Comparison of ENCODE assay signal across 11 cellular contexts in genomic region chr10:101222683-101223273, GRCh38. TPM values are rescaled to one million over a fixed set of nuclear protein-coding genes. Genes with fewer than 3 reads are reported as not detected.
A peak's percentile ranks its signal among the peaks of the same experiment; 100 is the strongest.
DNase-seq lines count a peak whose midpoint lies in the region; ATAC-seq and TF ChIP-seq lines count a peak whose summit lies in the region.
"Had no signal": no experiment of that assay in that cellular context is flagged by ENCODE, and none has a peak within 500 bp of the region (broad histone marks: within the 10 kb centered on the region; RNA-seq: fewer than 3 reads in every experiment).

No MANE protein-coding gene starts in this region.

- no peak overlapping the region for H3K4me3 Mint-ChIP-seq in activated CD4-positive, alpha-beta T cell treated with anti-CD3 and anti-CD28 coated beads, Interleukin-2, amount 10 ng/mL, durations not matched to agents 24 days and 14 days

- in situ Hi-C loops in mammary epithelial cell (cut with MboI; ENCODE audit: low sequenced_read_pairs in 2 of 2) = loop anchor here in 1 of 2 donors (25.0 kb wide), 1 partner anchor 565 kb away; the partner anchor contains the start of genes FGF8 and NPM3

- CTCF ChIA-PET in mammary epithelial cell (lab: Charles Lee; ENCODE audit: low non-redundant PET) = interaction anchor here (0.7 kb wide), 1 partner anchor 49 kb away, joined by 5 read pairs; no protein-coding TSS in a partner anchor

- H3K27me3 ChIP-seq in mammary epithelial cell (ENCODE audit: insufficient read depth, low read length) (peaks cover 37% of the 10 kb centered on the region), lower lobe of right lung (ENCODE audit: low read depth) (peaks cover 100% of the 10 kb centered on the region), suprapubic skin (peaks cover 100% of the 10 kb centered on the region)

- H3K4me2 ChIP-seq in mammary epithelial cell (ENCODE audit: insufficient read depth, low read depth, low read length) = peak overlapping the region; percentile 65

- H3K27ac Mint-ChIP-seq in activated CD4-positive, alpha-beta T cell treated with anti-CD3 and anti-CD28 coated beads, Interleukin-2, amount 10 ng/mL, durations not matched to agents 24 days and 14 days = peak overlapping the region; percentile 8

- peaks cover 25% of the 10 kb centered on the region for H3K4me1 Mint-ChIP-seq in activated CD4-positive, alpha-beta T cell treated with anti-CD3 and anti-CD28 coated beads, Interleukin-2, amount 10 ng/mL, durations not matched to agents 24 days and 14 days

- peak; percentile 61 for DNase-seq in activated CD4-positive, alpha-beta T cell treated with anti-CD3 and anti-CD28 coated beads, Interleukin-2, amount 10 ng/mL, durations not matched to agents 24 days and 14 days
- DNase-seq in activated CD4-positive, alpha-beta T cell treated with anti-CD3 and anti-CD28 coated beads, Interleukin-2, amount 50 U/mL, for 4 hours = no peak
- no peak for DNase-seq in mammary epithelial cell
- DNase-seq in lower lobe of right lung = no peak
- DNase-seq in suprapubic skin (ENCODE audit: low spot score in 2 of 2) = no peak
- DNase-seq in globus pallidus (ENCODE audit: low spot score) = no peak
- DNase-seq: ACHN; activated CD4-positive, alpha-beta T cell treated with anti-CD3 and anti-CD28 coated beads for 48 hours had no signal

- H3K27me3 Mint-ChIP-seq in activated CD4-positive, alpha-beta T cell treated with anti-CD3 and anti-CD28 coated beads, Interleukin-2, amount 10 ng/mL, durations not matched to agents 24 days and 14 days = peaks cover 85% of the 10 kb centered on the region

- H4K20me1 ChIP-seq in mammary epithelial cell (ENCODE audit: insufficient read depth, low read length) = no peaks in the 10 kb centered on the region

- TF ChIP-seq EP300 in suprapubic skin (IDR thresholded peaks at IDR 0.05) = no peak

- WGBS in mammary epithelial cell (ENCODE audit: low coverage, missing lambda C conversion rate) = 58% methylated on average over 22 of the region's 42 CpGs
- 0% methylated on average over 11 of the region's 42 CpGs for WGBS in suprapubic skin

- ATAC-seq in lower lobe of right lung = peak in 1 of 2 donors; percentile 34
- no peak for ATAC-seq in HG03354 (IDR thresholded peaks at IDR 0.05; ENCODE audit: poor library complexity, severe bottlenecking, unreplicated experiment)
- ATAC-seq in GM21529 (IDR thresholded peaks at IDR 0.05; ENCODE audit: unreplicated experiment) = no peak

- no peaks in the 10 kb centered on the region for H3K79me2 ChIP-seq in mammary epithelial cell (ENCODE audit: insufficient read depth, low read length)

- intact Hi-C loops in activated CD4-positive, alpha-beta T cell treated with anti-CD3 and anti-CD28 coated beads, Interleukin-2, amount 10 ng/mL, durations not matched to agents 24 days and 14 days (cut with micrococcal nuclease) = loop anchor here (2.0 to 10.0 kb wide), 3 partner anchors 90 to 1988 kb away; partner anchors contain the start of gene HPSE2
- intact Hi-C loops in mammary epithelial cell (cut with micrococcal nuclease) (no loop called here), lower lobe of right lung (cut with DNase I) (no loop called here)

- H2AFZ ChIP-seq in mammary epithelial cell (ENCODE audit: low read depth, low read length) = peak overlapping the region; percentile 70

- dilution Hi-C loops in mammary epithelial cell (cut with HindIII; ENCODE audit: low sequenced_read_pairs) = no loop called here

- H3K36me3 ChIP-seq in mammary epithelial cell (ENCODE audit: insufficient read depth, low read length) (no peaks in the 10 kb centered on the region), lower lobe of right lung (no peaks in the 10 kb centered on the region), suprapubic skin (no peaks in the 10 kb centered on the region)

- H3K9ac ChIP-seq in mammary epithelial cell (ENCODE audit: insufficient read depth, low read length) = no peak overlapping the region

- peaks cover 39% of the 10 kb centered on the region for H3K4me1 ChIP-seq in mammary epithelial cell (ENCODE audit: insufficient read depth, low read length)
- peaks cover 51% of the 10 kb centered on the region for H3K4me1 ChIP-seq in lower lobe of right lung
- peaks cover 83% of the 10 kb centered on the region for H3K4me1 ChIP-seq in suprapubic skin

- no peak overlapping the region for H3K27ac ChIP-seq in mammary epithelial cell (ENCODE audit: insufficient read depth, low read depth, low read length)
- H3K27ac ChIP-seq in lower lobe of right lung = no peak overlapping the region
- no peak overlapping the region for H3K27ac ChIP-seq in suprapubic skin

- H3K36me3 Mint-ChIP-seq in activated CD4-positive, alpha-beta T cell treated with anti-CD3 and anti-CD28 coated beads, Interleukin-2, amount 10 ng/mL, durations not matched to agents 24 days and 14 days (ENCODE audit: low read depth) = peaks cover 4% of the 10 kb centered on the region

- no peaks in the 10 kb centered on the region for H3K9me3 Mint-ChIP-seq in activated CD4-positive, alpha-beta T cell treated with anti-CD3 and anti-CD28 coated beads, Interleukin-2, amount 10 ng/mL, durations not matched to agents 24 days and 14 days

- TF ChIP-seq CTCF in mammary epithelial cell (conservative IDR thresholded peaks at IDR 0.05 in 1 of 2, IDR thresholded peaks at IDR 0.05 in 1 of 2; ENCODE audit: extremely low read depth in 1 of 2, insufficient read depth in 1 of 2, low read depth in 1 of 2, low read length in 2 of 2) = no peak
- TF ChIP-seq CTCF in lower lobe of right lung (IDR thresholded peaks at IDR 0.05) = no peak
- no peak for TF ChIP-seq CTCF in suprapubic skin (IDR thresholded peaks at IDR 0.05)

- no TSS peak for BruUV-seq in mammary epithelial cell (replicated peaks; lab: Mats Ljungman, UMichigan)

- peak overlapping the region in 2 of 3 experiments; percentile 27 to 35 for H3K4me3 ChIP-seq in mammary epithelial cell (replicated peaks in 1 of 3; ENCODE audit: insufficient read depth in 1 of 3, low read depth in 2 of 3, low read length in 3 of 3)
- H3K4me3 ChIP-seq in lower lobe of right lung = peak overlapping the region; percentile 49
- peak overlapping the region; percentile 54 for H3K4me3 ChIP-seq in suprapubic skin

- no peak for TF ChIP-seq POLR2A in suprapubic skin (IDR thresholded peaks at IDR 0.05)

- H3K9me3 ChIP-seq in mammary epithelial cell (replicated peaks; ENCODE audit: insufficient read depth, low read length) = peaks cover 6% of the 10 kb centered on the region
- H3K9me3 ChIP-seq in lower lobe of right lung = no peaks in the 10 kb centered on the region
- no peaks in the 10 kb centered on the region for H3K9me3 ChIP-seq in suprapubic skin

RNA-seq across cellular contexts. Expression of gene LBX1, which starts 6.5 kb away (rescaled TPM):
- not detected in 2 replicates for total RNA-seq in activated CD4-positive, alpha-beta T cell treated with anti-CD3 and anti-CD28 coated beads, Interleukin-2, amount 10 ng/mL, durations not matched to agents 24 days and 14 days
- not detected for total RNA-seq in mammary epithelial cell
- not detected for polyA plus RNA-seq in mammary epithelial cell
- polyA minus RNA-seq in mammary epithelial cell = not detected
- total RNA-seq in lower lobe of right lung = not detected
- total RNA-seq in suprapubic skin = not detected
- total RNA-seq: esophagus mucosa had no signal
